ENCODE assay signal across 1 cellular context in genomic region chr7:95357623-95358022, GRCh38.
TF ChIP-seq lines count a peak whose summit lies in the region.

No MANE protein-coding gene starts in this region.

TF ChIP-seq in K562, 482 proteins besides CTCF, POLR2A, EP300 and RAD21 (continued from another document):
- TF ChIP-seq USF2 (CRISPR knock-in tag; IDR thresholded peaks at IDR 0.05) (no peak), AFF4 (CRISPR knock-in tag; IDR thresholded peaks at IDR 0.05) (no peak), BRCA1 (IDR thresholded peaks at IDR 0.05) (no peak), BRCA1 (CRISPR knock-in tag; IDR thresholded peaks at IDR 0.05) (no peak), HNRNPK (IDR thresholded peaks at IDR 0.05; ENCODE audit: low read depth, low read length, poor library complexity, severe bottlenecking) (no peak), ZBTB12 (CRISPR knock-in tag; IDR thresholded peaks at IDR 0.05) (no peak), ZNF134 (CRISPR knock-in tag; conservative IDR thresholded peaks at IDR 0.05) (no peak)
